In the genomic region with DNA sequence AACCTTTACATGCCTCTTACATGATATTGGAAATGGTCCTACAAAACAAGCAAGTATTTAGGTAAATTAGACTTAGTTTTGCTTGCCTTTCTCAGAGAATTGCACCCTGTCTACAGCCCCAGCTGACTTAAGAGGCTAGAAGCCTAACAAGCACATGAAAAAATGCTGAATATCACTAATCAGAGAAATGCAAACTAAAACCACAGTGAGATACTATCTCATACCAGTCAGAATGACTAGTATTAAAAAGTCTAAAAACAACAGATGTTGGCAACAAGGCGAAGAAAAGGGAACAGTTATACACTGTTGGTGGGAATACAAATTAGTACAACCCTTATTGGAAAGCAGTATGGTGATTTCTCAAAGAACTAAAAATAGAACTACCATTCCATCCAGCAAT, we compare ENCODE assay signal across 27 cellular contexts.
DNase-seq lines count a peak whose midpoint lies in the region; ATAC-seq and TF ChIP-seq lines count a peak whose summit lies in the region.
"Had no signal": no experiment of that assay in that cellular context is flagged by ENCODE, and none has a peak within 500 bp of the region (broad histone marks: within the 10 kb centered on the region; RNA-seq: fewer than 3 reads in every experiment).

No MANE protein-coding gene starts in this region.

- H3K4me1 Mint-ChIP-seq in HFFc6 (ENCODE audit: low read depth): no peaks in the 10 kb centered on the region
- H3K4me1 Mint-ChIP-seq in WTC11: peaks cover 28% of the 10 kb centered on the region
- peaks cover 25% of the 10 kb centered on the region for H3K4me1 Mint-ChIP-seq in nephron progenitor cell
- H3K4me1 Mint-ChIP-seq: stimulated activated memory B cell treated with anti-CD40 and anti-IgM and Interleukin-4, amounts not matched to agents 10 μg/mL and 1 μg/mL and 100 μg/mL, for 72 hours had no signal

- no peaks in the 10 kb centered on the region for H3K27me3 ChIP-seq in DND-41 (ENCODE audit: insufficient read depth, low read length, poor library complexity)
- H3K27me3 ChIP-seq in gastroesophageal sphincter: no peaks in the 10 kb centered on the region
- H3K27me3 ChIP-seq: body of pancreas, gastrocnemius medialis, hepatocyte, left lung, neutrophil, suprapubic skin had no signal

- H2AFZ ChIP-seq in DND-41 (ENCODE audit: low read depth, low read length): no peak overlapping the region
- H2AFZ ChIP-seq: hepatocyte had no signal

- POLR2A ChIA-PET in WTC11 (lab: Charles Lee): no interaction called here

- H3K4me3 Mint-ChIP-seq in HFFc6 (no peak overlapping the region), WTC11 (no peak overlapping the region), nephron progenitor cell (no peak overlapping the region)
- H3K4me3 Mint-ChIP-seq: activated CD8-positive, alpha-beta T cell treated with anti-CD3 and anti-CD28 coated beads, Interleukin-2, amount 10 ng/mL, durations not matched to agents 7 days and 5 days; effector memory CD8-positive, alpha-beta T cell; stimulated activated memory B cell treated with anti-CD40 and anti-IgM and Interleukin-4, amounts not matched to agents 10 μg/mL and 1 μg/mL and 100 μg/mL, for 72 hours; T-helper 1 cell treated with Interleukin-12 subunit alpha and Interleukin-12 subunit beta and Interleukin-4 antibody, amounts not matched to agents 30 μg/mL and 1 μg/mL, for 36 hours had no signal

- no peaks in the 10 kb centered on the region for H3K36me3 ChIP-seq in DND-41 (ENCODE audit: insufficient read depth, low read length)
- H3K36me3 ChIP-seq in gastroesophageal sphincter: no peaks in the 10 kb centered on the region
- H3K36me3 ChIP-seq: gastrocnemius medialis, left lung, neutrophil, suprapubic skin had no signal

- no peaks in the 10 kb centered on the region for H3K9me3 ChIP-seq in DND-41 (ENCODE audit: insufficient read depth, low read length, severe bottlenecking)
- no peaks in the 10 kb centered on the region for H3K9me3 ChIP-seq in gastroesophageal sphincter
- H3K9me3 ChIP-seq: body of pancreas, Caco-2, gastrocnemius medialis, left lung, neutrophil, suprapubic skin had no signal

- H3K36me3 Mint-ChIP-seq in HFFc6 (ENCODE audit: low read depth): no peaks in the 10 kb centered on the region
- H3K36me3 Mint-ChIP-seq in WTC11: no peaks in the 10 kb centered on the region
- H3K36me3 Mint-ChIP-seq in nephron progenitor cell (ENCODE audit: low read depth): no peaks in the 10 kb centered on the region
- H3K36me3 Mint-ChIP-seq: activated naive CD4-positive, alpha-beta T cell treated with anti-CD3 and anti-CD28 coated beads, Interleukin-2, amount 50 U/mL, for 72 hours; stimulated activated memory B cell treated with anti-CD40 and anti-IgM and Interleukin-4, amounts not matched to agents 10 μg/mL and 1 μg/mL and 100 μg/mL, for 72 hours had no signal

- in situ Hi-C loops in astrocyte of the cerebellum (cut with HindIII; ENCODE audit: low sequenced_read_pairs): no loop called here

- TF ChIP-seq POLR2A in gastroesophageal sphincter (IDR thresholded peaks at IDR 0.05): no peak

- H4K20me1 ChIP-seq in DND-41 (ENCODE audit: insufficient read depth, low read length): no peaks in the 10 kb centered on the region

- H3K9ac ChIP-seq in DND-41 (ENCODE audit: low read depth, low read length): no peak overlapping the region

- CTCF ChIA-PET in WTC11 (lab: Charles Lee): interaction anchor here (2.7 to 3.5 kb wide), 2 partner anchors 11 to 249 kb away, joined by 45 to 91 read pairs; no protein-coding TSS in a partner anchor

- H3K9me3 Mint-ChIP-seq in HFFc6 (peaks cover 6% of the 10 kb centered on the region; the same call in 1 of the 2 replicates), WTC11 (no peaks in the 10 kb centered on the region), nephron progenitor cell (no peaks in the 10 kb centered on the region)
- H3K9me3 Mint-ChIP-seq: activated naive CD4-positive, alpha-beta T cell treated with anti-CD3 and anti-CD28 coated beads, Interleukin-2, amount 50 U/mL, for 72 hours; T-helper 1 cell treated with Interleukin-12 subunit alpha and Interleukin-12 subunit beta and Interleukin-4 antibody, amounts not matched to agents 30 μg/mL and 1 μg/mL, for 36 hours had no signal

- WGBS in gastroesophageal sphincter (ENCODE audit: low coverage in 1 of 2), 2 donors: 100% methylated on average over 1 of the region's 1 CpG

- peaks cover 12% of the 10 kb centered on the region for H3K4me1 ChIP-seq in DND-41 (ENCODE audit: insufficient read depth, low read length)
- no peaks in the 10 kb centered on the region for H3K4me1 ChIP-seq in gastroesophageal sphincter
- H3K4me1 ChIP-seq: body of pancreas, Caco-2, gastrocnemius medialis, left lung, suprapubic skin had no signal

- H3K27me3 Mint-ChIP-seq in HFFc6 (ENCODE audit: insufficient read depth) (peaks cover 1% of the 10 kb centered on the region; the same call in 1 of the 2 replicates), WTC11 (ENCODE audit: low read depth) (no peaks in the 10 kb centered on the region), nephron progenitor cell (ENCODE audit: low read depth, poor library complexity) (peaks cover 6% of the 10 kb centered on the region)
- H3K27me3 Mint-ChIP-seq: effector memory CD8-positive, alpha-beta T cell; stimulated activated memory B cell treated with anti-CD40 and anti-IgM and Interleukin-4, amounts not matched to agents 10 μg/mL and 1 μg/mL and 100 μg/mL, for 72 hours had no signal

- ATAC-seq in DND-41 (ENCODE audit: insufficient read depth, low read depth) (peak; percentile 32; the same call in 1 of the 3 replicates), WTC11 (no peak), gastroesophageal sphincter (no peak)
- ATAC-seq: activated CD8-positive, alpha-beta T cell treated with anti-CD3 and anti-CD28 coated beads, Interleukin-2, amount 10 ng/mL, durations not matched to agents 7 days and 5 days; activated naive CD4-positive, alpha-beta T cell treated with anti-CD3 and anti-CD28 coated beads, Interleukin-2, amount 50 U/mL, for 72 hours; body of pancreas; effector memory CD8-positive, alpha-beta T cell; gastrocnemius medialis; left lung; sciatic nerve; stimulated activated memory B cell treated with anti-CD40 and anti-IgM and Interleukin-4, amounts not matched to agents 10 μg/mL and 1 μg/mL and 100 μg/mL, for 72 hours had no signal

- H3K27ac ChIP-seq in DND-41 (ENCODE audit: low read length): no peak overlapping the region
- H3K27ac ChIP-seq in gastroesophageal sphincter: no peak overlapping the region
- H3K27ac ChIP-seq: body of pancreas, gastrocnemius medialis, hepatocyte, left lung, neutrophil, suprapubic skin had no signal

- H3K79me2 ChIP-seq in DND-41 (ENCODE audit: insufficient read depth, low read length): no peaks in the 10 kb centered on the region
- H3K79me2 ChIP-seq: hepatocyte had no signal

- TF ChIP-seq CTCF in DND-41 (IDR thresholded peaks at IDR 0.05; ENCODE audit: borderline replicate concordance, extremely low read depth, low read length, poor library complexity, severe bottlenecking): no peak
- no peak for TF ChIP-seq CTCF in HFFc6 (IDR thresholded peaks at IDR 0.05)
- no peak for TF ChIP-seq CTCF in astrocyte of the cerebellum (IDR thresholded peaks at IDR 0.05; ENCODE audit: low read depth, low read length, missing control alignments)
- TF ChIP-seq CTCF in fibroblast of villous mesenchyme (IDR thresholded peaks at IDR 0.05; ENCODE audit: insufficient read depth, low read depth, low read length): no peak
- TF ChIP-seq CTCF in WTC11 (IDR thresholded peaks at IDR 0.05): no peak
- TF ChIP-seq CTCF in gastroesophageal sphincter (IDR thresholded peaks at IDR 0.05): no peak
- no peak for TF ChIP-seq CTCF in nephron progenitor cell (IDR thresholded peaks at IDR 0.05)

- H3K27ac Mint-ChIP-seq in HFFc6 (no peak overlapping the region), WTC11 (no peak overlapping the region), nephron progenitor cell (no peak overlapping the region)
- H3K27ac Mint-ChIP-seq: activated CD8-positive, alpha-beta T cell treated with anti-CD3 and anti-CD28 coated beads, Interleukin-2, amount 10 ng/mL, durations not matched to agents 7 days and 5 days; activated naive CD4-positive, alpha-beta T cell treated with anti-CD3 and anti-CD28 coated beads, Interleukin-2, amount 50 U/mL, for 72 hours; effector memory CD8-positive, alpha-beta T cell; stimulated activated memory B cell treated with anti-CD40 and anti-IgM and Interleukin-4, amounts not matched to agents 10 μg/mL and 1 μg/mL and 100 μg/mL, for 72 hours; T-helper 1 cell treated with Interleukin-12 subunit alpha and Interleukin-12 subunit beta and Interleukin-4 antibody, amounts not matched to agents 30 μg/mL and 1 μg/mL, for 36 hours had no signal

- H3K4me2 ChIP-seq in DND-41 (ENCODE audit: insufficient read depth, low read length): no peak overlapping the region
- H3K4me2 ChIP-seq: hepatocyte had no signal

- H3K4me3 ChIP-seq in DND-41 (ENCODE audit: low read depth in 1 of 2, low read length in 2 of 2) (no peak overlapping the region), astrocyte of the cerebellum (ENCODE audit: low read depth, low read length) (no peak overlapping the region), fibroblast of villous mesenchyme (ENCODE audit: low read depth, low read length) (no peak overlapping the region), gastroesophageal sphincter (no peak overlapping the region)
- H3K4me3 ChIP-seq: body of pancreas, gastrocnemius medialis, hepatocyte, left lung, suprapubic skin had no signal

- DNase-seq in DND-41 (no peak), HFFc6 (peak; percentile 19), astrocyte of the cerebellum (ENCODE audit: low read depth) (peak; percentile 11), fibroblast of villous mesenchyme (ENCODE audit: low read depth) (peak; percentile 73), WTC11 (ENCODE audit: low spot score) (no peak), NCI-H128 (lab: John Stamatoyannopoulos, UW; ENCODE audit: unreplicated experiment) (no peak), nephron progenitor cell (no peak)
- DNase-seq: activated CD8-positive, alpha-beta T cell treated with anti-CD3 and anti-CD28 coated beads, Interleukin-2, amount 10 ng/mL, durations not matched to agents 7 days and 5 days; body of pancreas; Caco-2; effector memory CD8-positive, alpha-beta T cell; gastrocnemius medialis; GOT3; left lung; NCI-H187 treated with DMSO at 0.1 percent for 48 hours; NCI-H2227 treated with DMSO at 0.1 percent for 48 hours; NCI-H774; RPMI8226; stimulated activated CD4-positive, alpha-beta T cell treated with anti-CD3 and anti-CD28 coated beads, Interleukin-4, amount 100 ng/mL, for 4 hours had no signal

- no peak for TF ChIP-seq EP300 in gastroesophageal sphincter (IDR thresholded peaks at IDR 0.05)

TF ChIP-seq in WTC11, 78 proteins besides CTCF, POLR2A, EP300 and RAD21 (continues in another document):
- no peak for TF ChIP-seq ETV6 (CRISPR knock-in tag; IDR thresholded peaks at IDR 0.05)
- no peak for TF ChIP-seq GTF2I (CRISPR knock-in tag; conservative IDR thresholded peaks at IDR 0.05)
- TF ChIP-seq RORB (CRISPR knock-in tag; IDR thresholded peaks at IDR 0.05): no peak
- no peak for TF ChIP-seq OVOL2 (CRISPR knock-in tag; IDR thresholded peaks at IDR 0.05; ENCODE audit: borderline replicate concordance)
- TF ChIP-seq ZNF317 (CRISPR knock-in tag; IDR thresholded peaks at IDR 0.05; ENCODE audit: borderline replicate concordance, low read depth): no peak
- TF ChIP-seq TEAD4 (CRISPR knock-in tag; IDR thresholded peaks at IDR 0.05): no peak

Comparison
In these comparisons a context has a peak if more than half of its experiments do, and no peak if none do; other contexts are left out.
1. DNase-seq: peak in HFFc6 (single experiment), astrocyte of the cerebellum (single experiment) and fibroblast of villous mesenchyme (single experiment); none in DND-41 (single experiment), WTC11 (single experiment), NCI-H128 (single experiment) and nephron progenitor cell (single experiment).